26 cellular contexts compared by ENCODE assay signal in genomic region chr3:19717736-19718135, GRCh38.
"Had no signal": no experiment of that assay in that cellular context is flagged by ENCODE, and none has a peak within 500 bp of the region (broad histone marks: within the 10 kb centered on the region; RNA-seq: fewer than 3 reads in every experiment).

No MANE protein-coding gene starts in this region.

- ATAC-seq: effector memory CD8-positive, alpha-beta T cell; esophagus mucosa; foreskin keratinocyte; gastrocnemius medialis; left cardiac atrium; left lung; left ventricle myocardium superior; lower lobe of right lung; mucosa of descending colon; naive thymus-derived CD8-positive, alpha-beta T cell had no signal

- DNase-seq: colonic mucosa; cortex of kidney; effector CD8-positive, alpha-beta T cell; effector memory CD8-positive, alpha-beta T cell; endodermal cell; erythroblast; esophagus squamous epithelium; foreskin keratinocyte; gastrocnemius medialis; glutamatergic neuron; head of caudate nucleus; heart right ventricle; hippocampal formation; left cardiac atrium; left lung; left ventricle myocardium superior; lower lobe of right lung; mesenchymal stem cell; mucosa of descending colon; naive B cell; naive thymus-derived CD8-positive, alpha-beta T cell had no signal

- H3K27ac ChIP-seq: colonic mucosa, epithelial cell of prostate, esophagus squamous epithelium, foreskin keratinocyte, gastrocnemius medialis, left lung, lower lobe of right lung had no signal

- FAIRE-seq: endometrium, islet of Langerhans, keratinocyte had no signal
